Comparison of ENCODE assay signal across 8 cellular contexts in genomic region chr4:108060164-108060563, GRCh38.
A peak's percentile ranks its signal among the peaks of the same experiment; 100 is the strongest.
DNase-seq lines count a peak whose midpoint lies in the region; ATAC-seq lines count a peak whose summit lies in the region.

No MANE protein-coding gene starts in this region.

- peak; percentile 68 for DNase-seq in ELR (ENCODE audit: low read depth)
- peak; percentile 1 for DNase-seq in NCI-H1436 treated with DMSO at 0.1 percent for 48 hours (lab: John Stamatoyannopoulos, UW)
- peak; percentile 15 for DNase-seq in brain pericyte (ENCODE audit: low read depth, low spot score)
- peak; percentile 72 for DNase-seq in medulla oblongata (ENCODE audit: extremely low spot score)
- no peak for DNase-seq in SHP77 treated with DMSO at 0.1 percent for 48 hours (lab: John Stamatoyannopoulos, UW)
- no peak for DNase-seq in NCI-H446 (lab: John Stamatoyannopoulos, UW)
- DNase-seq in NCI-H774 (lab: John Stamatoyannopoulos, UW), result no peak

- no peak for ATAC-seq in GM19452 (IDR thresholded peaks at IDR 0.05; ENCODE audit: unreplicated experiment)

Comparison
In these comparisons a context has a peak if more than half of its experiments do, and no peak if none do; other contexts are left out.
1. DNase-seq: peak in ELR (single experiment), NCI-H1436 treated with DMSO at 0.1 percent for 48 hours (single experiment), brain pericyte (single experiment) and medulla oblongata (single experiment); none in SHP77 treated with DMSO at 0.1 percent for 48 hours (single experiment), NCI-H446 (0 of 2) and NCI-H774 (single experiment).